11 cellular contexts compared by ENCODE assay signal in the genomic region with DNA sequence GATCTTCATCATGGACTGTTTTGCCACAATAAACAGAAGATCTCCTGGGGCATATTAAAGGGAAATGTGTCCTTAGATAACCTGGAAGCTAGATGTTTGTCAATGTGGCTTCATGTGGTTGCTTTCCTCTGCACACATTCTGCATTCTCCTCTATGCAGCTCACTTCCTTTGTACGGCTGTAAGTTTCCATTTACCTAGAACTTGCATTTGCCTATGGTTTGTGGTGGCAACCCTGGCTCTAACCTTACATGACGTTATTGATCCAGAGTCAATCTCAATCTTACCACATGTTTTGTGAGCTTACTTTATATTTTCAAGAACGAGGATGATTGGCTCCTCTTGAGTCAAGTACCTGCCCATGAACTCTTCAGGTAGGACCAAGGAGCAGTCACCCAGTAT.
DNase-seq lines count a peak whose midpoint lies in the region; ATAC-seq lines count a peak whose summit lies in the region.
"Had no signal": no experiment of that assay in that cellular context is flagged by ENCODE, and none has a peak within 500 bp of the region (broad histone marks: within the 10 kb centered on the region; RNA-seq: fewer than 3 reads in every experiment).

No MANE protein-coding gene starts in this region.

- DNase-seq in mesenchymal stem cell, result peak; percentile 42
- DNase-seq in naive thymus-derived CD8-positive, alpha-beta T cell, result no peak
- no peak for DNase-seq in kidney glomerular epithelial cell (lab: John Stamatoyannopoulos, UW)
- no peak for DNase-seq in activated T-helper 2 cell treated with anti-CD3 and anti-CD28 coated beads, Interferon-gamma antibody, Interleukin-2, Interleukin-4, amounts not matched to agents 10 μg/mL and 5 μg/mL and 100 μg/mL, durations not matched to agents 14 hours and 24 hours and 36 hours (ENCODE audit: low spot score)
- DNase-seq in NCI-H524 treated with DMSO at 0.1 percent for 48 hours (lab: John Stamatoyannopoulos, UW), result no peak
- DNase-seq: activated CD4-positive, alpha-beta memory T cell treated with anti-CD3 and anti-CD28 coated beads, Interleukin-2, amount 10 ng/mL, durations not matched to agents 7 days and 5 days; pancreas had no signal

- no peak overlapping the region for H3K14ac ChIP-seq in mesenchymal stem cell (ENCODE audit: low read length in 2 of 2)

- H2AK5ac ChIP-seq in mesenchymal stem cell (ENCODE audit: low read length, severe bottlenecking), result no peak overlapping the region

- H3K18ac ChIP-seq in mesenchymal stem cell (ENCODE audit: low read depth in 1 of 2, low read length in 2 of 2), result no peak overlapping the region

- H3K27me3 ChIP-seq in mesenchymal stem cell (ENCODE audit: control insufficient read depth in 1 of 2, insufficient read depth in 1 of 2, low read length in 2 of 2), result peaks cover 7 to 22% of the 10 kb centered on the region in 2 experiments
- H3K27me3 ChIP-seq: pancreas had no signal

- no peak overlapping the region for H2AFZ ChIP-seq in mesenchymal stem cell (ENCODE audit: low read depth, low read length)

- H3K4me2 ChIP-seq in mesenchymal stem cell (ENCODE audit: low read length, poor library complexity, severe bottlenecking), result no peak overlapping the region

- H3K27ac ChIP-seq in mesenchymal stem cell (ENCODE audit: low read length, poor library complexity, severe bottlenecking), result no peak overlapping the region
- H3K27ac ChIP-seq: pancreas had no signal

- H3K9ac ChIP-seq in mesenchymal stem cell (ENCODE audit: low read length), result no peak overlapping the region

- peak; percentile 57 for ATAC-seq in GM18861 (IDR thresholded peaks at IDR 0.05; ENCODE audit: unreplicated experiment)
- ATAC-seq in GM21825 (IDR thresholded peaks at IDR 0.05; ENCODE audit: unreplicated experiment), result peak; percentile 57
- peak; percentile 59 for ATAC-seq in HG03565 (IDR thresholded peaks at IDR 0.05; ENCODE audit: unreplicated experiment)
- ATAC-seq in naive thymus-derived CD8-positive, alpha-beta T cell, result no peak
- ATAC-seq: pancreas had no signal

- no peaks in the 10 kb centered on the region for H3K36me3 Mint-ChIP-seq in naive thymus-derived CD8-positive, alpha-beta T cell
- H3K36me3 Mint-ChIP-seq in activated T-helper 2 cell treated with anti-CD3 and anti-CD28 coated beads, Interferon-gamma antibody, Interleukin-2, Interleukin-4, amounts not matched to agents 10 μg/mL and 5 μg/mL and 100 μg/mL, durations not matched to agents 14 hours and 24 hours and 36 hours (ENCODE audit: low read depth), result no peaks in the 10 kb centered on the region

- POLR2A ChIA-PET in naive thymus-derived CD8-positive, alpha-beta T cell (lab: Charles Lee), result no interaction called here

- no peak overlapping the region for H3K4me3 Mint-ChIP-seq in naive thymus-derived CD8-positive, alpha-beta T cell
- no peak overlapping the region for H3K4me3 Mint-ChIP-seq in activated T-helper 2 cell treated with anti-CD3 and anti-CD28 coated beads, Interferon-gamma antibody, Interleukin-2, Interleukin-4, amounts not matched to agents 10 μg/mL and 5 μg/mL and 100 μg/mL, durations not matched to agents 14 hours and 24 hours and 36 hours (ENCODE audit: low read depth)
- H3K4me3 Mint-ChIP-seq: activated CD4-positive, alpha-beta memory T cell treated with anti-CD3 and anti-CD28 coated beads, Interleukin-2, amount 10 ng/mL, durations not matched to agents 7 days and 5 days; central memory CD8-positive, alpha-beta T cell had no signal

- no peak overlapping the region for H3K4me3 ChIP-seq in mesenchymal stem cell (ENCODE audit: insufficient read depth in 1 of 2, low read depth in 1 of 2, low read length in 2 of 2)
- H3K4me3 ChIP-seq: pancreas had no signal

- no peak overlapping the region for H3K23ac ChIP-seq in mesenchymal stem cell (ENCODE audit: low read length in 2 of 2)

- H2BK15ac ChIP-seq in mesenchymal stem cell (ENCODE audit: low read depth, poor library complexity, severe bottlenecking), result no peak overlapping the region

- H3K9me3 Mint-ChIP-seq in naive thymus-derived CD8-positive, alpha-beta T cell, result no peaks in the 10 kb centered on the region
- peaks cover 5% of the 10 kb centered on the region for H3K9me3 Mint-ChIP-seq in activated T-helper 2 cell treated with anti-CD3 and anti-CD28 coated beads, Interferon-gamma antibody, Interleukin-2, Interleukin-4, amounts not matched to agents 10 μg/mL and 5 μg/mL and 100 μg/mL, durations not matched to agents 14 hours and 24 hours and 36 hours
- H3K9me3 Mint-ChIP-seq: activated CD4-positive, alpha-beta memory T cell treated with anti-CD3 and anti-CD28 coated beads, Interleukin-2, amount 10 ng/mL, durations not matched to agents 7 days and 5 days; central memory CD8-positive, alpha-beta T cell had no signal

- no peak overlapping the region for H2BK5ac ChIP-seq in mesenchymal stem cell (ENCODE audit: low read depth, low read length, poor library complexity, severe bottlenecking)

- WGBS in mesenchymal stem cell, result 52% methylated on average over 3 of the region's 3 CpGs

- no peak overlapping the region for H2BK12ac ChIP-seq in mesenchymal stem cell (ENCODE audit: low read length in 2 of 2)

- no peak overlapping the region for H2BK120ac ChIP-seq in mesenchymal stem cell (ENCODE audit: low read depth, low read length)

- H3K27me3 Mint-ChIP-seq in naive thymus-derived CD8-positive, alpha-beta T cell, result peaks cover 7 to 33% (median 14%) of the 10 kb centered on the region in 5 donors
- no peaks in the 10 kb centered on the region for H3K27me3 Mint-ChIP-seq in activated T-helper 2 cell treated with anti-CD3 and anti-CD28 coated beads, Interferon-gamma antibody, Interleukin-2, Interleukin-4, amounts not matched to agents 10 μg/mL and 5 μg/mL and 100 μg/mL, durations not matched to agents 14 hours and 24 hours and 36 hours (ENCODE audit: low read depth)
- H3K27me3 Mint-ChIP-seq: activated CD4-positive, alpha-beta memory T cell treated with anti-CD3 and anti-CD28 coated beads, Interleukin-2, amount 10 ng/mL, durations not matched to agents 7 days and 5 days; central memory CD8-positive, alpha-beta T cell had no signal

- no peak overlapping the region for H4K8ac ChIP-seq in mesenchymal stem cell (ENCODE audit: low read length)

- no peak overlapping the region for H3K27ac Mint-ChIP-seq in naive thymus-derived CD8-positive, alpha-beta T cell
- H3K27ac Mint-ChIP-seq in activated T-helper 2 cell treated with anti-CD3 and anti-CD28 coated beads, Interferon-gamma antibody, Interleukin-2, Interleukin-4, amounts not matched to agents 10 μg/mL and 5 μg/mL and 100 μg/mL, durations not matched to agents 14 hours and 24 hours and 36 hours, result no peak overlapping the region
- H3K27ac Mint-ChIP-seq: activated CD4-positive, alpha-beta memory T cell treated with anti-CD3 and anti-CD28 coated beads, Interleukin-2, amount 10 ng/mL, durations not matched to agents 7 days and 5 days had no signal

- no peaks in the 10 kb centered on the region for H3K36me3 ChIP-seq in mesenchymal stem cell (ENCODE audit: control insufficient read depth in 1 of 2, insufficient read depth in 2 of 2, low read depth in 1 of 2, low read length in 2 of 2)
- H3K36me3 ChIP-seq: pancreas had no signal

- H3K4me1 Mint-ChIP-seq in naive thymus-derived CD8-positive, alpha-beta T cell, result no peaks in the 10 kb centered on the region
- H3K4me1 Mint-ChIP-seq in activated T-helper 2 cell treated with anti-CD3 and anti-CD28 coated beads, Interferon-gamma antibody, Interleukin-2, Interleukin-4, amounts not matched to agents 10 μg/mL and 5 μg/mL and 100 μg/mL, durations not matched to agents 14 hours and 24 hours and 36 hours (ENCODE audit: low read depth), result no peaks in the 10 kb centered on the region
- H3K4me1 Mint-ChIP-seq: activated CD4-positive, alpha-beta memory T cell treated with anti-CD3 and anti-CD28 coated beads, Interleukin-2, amount 10 ng/mL, durations not matched to agents 7 days and 5 days; central memory CD8-positive, alpha-beta T cell had no signal

- no peaks in the 10 kb centered on the region for H3K9me3 ChIP-seq in mesenchymal stem cell (ENCODE audit: control insufficient read depth, low read length)
- H3K9me3 ChIP-seq: pancreas had no signal

- H3K4me1 ChIP-seq in mesenchymal stem cell (ENCODE audit: control insufficient read depth, insufficient read depth, low read depth, low read length), result peaks cover 6% of the 10 kb centered on the region
- H3K4me1 ChIP-seq: pancreas had no signal

- intact Hi-C loops in activated T-helper 2 cell treated with anti-CD3 and anti-CD28 coated beads, Interferon-gamma antibody, Interleukin-2, Interleukin-4, amounts not matched to agents 10 μg/mL and 5 μg/mL and 100 μg/mL, durations not matched to agents 14 hours and 24 hours and 36 hours (cut with micrococcal nuclease), result no loop called here

- H3K4ac ChIP-seq in mesenchymal stem cell (ENCODE audit: low read depth in 1 of 2, low read length in 2 of 2), result peak overlapping the region in 1 of 2 experiments; percentile 26

- no peaks in the 10 kb centered on the region for H3K79me1 ChIP-seq in mesenchymal stem cell (replicated peaks; ENCODE audit: low read length, poor library complexity, severe bottlenecking)

- H4K91ac ChIP-seq in mesenchymal stem cell (ENCODE audit: low read length), result no peak overlapping the region

Comparison
In these comparisons a context has a peak if more than half of its experiments do, and no peak if none do; other contexts are left out.
1. ATAC-seq: peak in GM18861 (single experiment), GM21825 (single experiment) and HG03565 (single experiment); none in naive thymus-derived CD8-positive, alpha-beta T cell (0 of 2).